1 cellular context compared by ENCODE assay signal in genomic region chr6:43052842-43053544, GRCh38.
A peak's percentile ranks its signal among the peaks of the same experiment; 100 is the strongest.
TF ChIP-seq lines count a peak whose summit lies in the region.

No MANE protein-coding gene starts in this region.

TF ChIP-seq in HepG2, 621 proteins besides CTCF, POLR2A, EP300 and RAD21 (continued from another document and continues in another):
- TF ChIP-seq AHDC1 (CRISPR knock-in tag; IDR thresholded peaks at IDR 0.05; ENCODE audit: borderline replicate concordance): peak; percentile 57
- 0 out of 2 replicates have a peak, but pooled peaks have one; percentile 10 for TF ChIP-seq ZNF572 (CRISPR knock-in tag; IDR thresholded peaks at IDR 0.05)
- no peak for TF ChIP-seq ZNF607 (CRISPR knock-in tag; IDR thresholded peaks at IDR 0.05; ENCODE audit: borderline replicate concordance)
- TF ChIP-seq ZNF746 (CRISPR knock-in tag; IDR thresholded peaks at IDR 0.05): no peak
- no peak for TF ChIP-seq NAIF1 (CRISPR knock-in tag; IDR thresholded peaks at IDR 0.05; ENCODE audit: borderline replicate concordance)
- no peak for TF ChIP-seq PRMT3 (CRISPR knock-in tag; IDR thresholded peaks at IDR 0.05; ENCODE audit: borderline replicate concordance, low read depth)
- TF ChIP-seq, protein P1, sequence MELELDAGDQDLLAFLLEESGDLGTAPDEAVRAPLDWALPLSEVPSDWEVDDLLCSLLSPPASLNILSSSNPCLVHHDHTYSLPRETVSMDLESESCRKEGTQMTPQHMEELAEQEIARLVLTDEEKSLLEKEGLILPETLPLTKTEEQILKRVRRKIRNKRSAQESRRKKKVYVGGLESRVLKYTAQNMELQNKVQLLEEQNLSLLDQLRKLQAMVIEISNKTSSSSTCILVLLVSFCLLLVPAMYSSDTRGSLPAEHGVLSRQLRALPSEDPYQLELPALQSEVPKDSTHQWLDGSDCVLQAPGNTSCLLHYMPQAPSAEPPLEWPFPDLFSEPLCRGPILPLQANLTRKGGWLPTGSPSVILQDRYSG (CRISPR knock-in tag; IDR thresholded peaks at IDR 0.05): no peak
- 0 out of 2 replicates have a peak, but pooled peaks have one; percentile 72 for TF ChIP-seq MTF2 (CRISPR knock-in tag; IDR thresholded peaks at IDR 0.05; ENCODE audit: borderline replicate concordance)
- 0 out of 2 replicates have a peak, but pooled peaks have one; percentile 7 for TF ChIP-seq ZNF850 (CRISPR knock-in tag; conservative IDR thresholded peaks at IDR 0.05)
- TF ChIP-seq TEAD3 (CRISPR knock-in tag; optimal IDR thresholded peaks at IDR 0.05; ENCODE audit: borderline replicate concordance): peak; percentile 19
- no peak for TF ChIP-seq IRX3 (CRISPR knock-in tag; IDR thresholded peaks at IDR 0.05; ENCODE audit: borderline replicate concordance, low read depth)
- TF ChIP-seq ZNF678 (CRISPR knock-in tag; IDR thresholded peaks at IDR 0.05): no peak
- no peak for TF ChIP-seq ZNF570 (CRISPR knock-in tag; IDR thresholded peaks at IDR 0.05; ENCODE audit: borderline replicate concordance)
- no peak for TF ChIP-seq RARA (CRISPR knock-in tag; IDR thresholded peaks at IDR 0.05)
- no peak for TF ChIP-seq ZNF317 (CRISPR knock-in tag; IDR thresholded peaks at IDR 0.05)
- TF ChIP-seq ISX (CRISPR knock-in tag; conservative IDR thresholded peaks at IDR 0.05): no peak
- 0 out of 2 replicates have a peak, but pooled peaks have one; percentile 62 for TF ChIP-seq ZNF569 (CRISPR knock-in tag; IDR thresholded peaks at IDR 0.05; ENCODE audit: borderline replicate concordance)
- no peak for TF ChIP-seq MBD4 (IDR thresholded peaks at IDR 0.05; ENCODE audit: borderline replicate concordance, low read length)
- TF ChIP-seq ZNF33B (CRISPR knock-in tag; IDR thresholded peaks at IDR 0.05): no peak
- no peak for TF ChIP-seq HOXD1 (CRISPR knock-in tag; IDR thresholded peaks at IDR 0.05)
- 0 out of 2 replicates have a peak, but pooled peaks have one; percentile 23 for TF ChIP-seq ZKSCAN5 (CRISPR knock-in tag; IDR thresholded peaks at IDR 0.05)
- TF ChIP-seq, protein P2, sequence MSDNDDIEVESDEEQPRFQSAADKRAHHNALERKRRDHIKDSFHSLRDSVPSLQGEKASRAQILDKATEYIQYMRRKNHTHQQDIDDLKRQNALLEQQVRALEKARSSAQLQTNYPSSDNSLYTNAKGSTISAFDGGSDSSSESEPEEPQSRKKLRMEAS (IDR thresholded peaks at IDR 0.05): peak; percentile 11; the same call in 1 of the 2 replicates
- peak; percentile 29; the same call in 1 of the 2 replicates for TF ChIP-seq TFAP4 (IDR thresholded peaks at IDR 0.05; ENCODE audit: borderline replicate concordance, low read depth)
- TF ChIP-seq THYN1 (CRISPR knock-in tag; IDR thresholded peaks at IDR 0.05; ENCODE audit: borderline replicate concordance, low read depth): no peak
- TF ChIP-seq CENPT (CRISPR knock-in tag; IDR thresholded peaks at IDR 0.05; ENCODE audit: low read depth): no peak
- no peak for TF ChIP-seq FOXJ3 (CRISPR knock-in tag; IDR thresholded peaks at IDR 0.05; ENCODE audit: borderline replicate concordance)
- no peak for TF ChIP-seq MATR3 (CRISPR knock-in tag; IDR thresholded peaks at IDR 0.05)
- no peak for TF ChIP-seq AHR (CRISPR knock-in tag; IDR thresholded peaks at IDR 0.05)
- TF ChIP-seq ZNF883 (CRISPR knock-in tag; IDR thresholded peaks at IDR 0.05; ENCODE audit: not compliant biosample characterization): peak; percentile 82
- no peak for TF ChIP-seq SMARCC2 (IDR thresholded peaks at IDR 0.05)
- TF ChIP-seq HIVEP1 (CRISPR knock-in tag; IDR thresholded peaks at IDR 0.05): no peak
- no peak for TF ChIP-seq ARID2 (CRISPR knock-in tag; IDR thresholded peaks at IDR 0.05; ENCODE audit: borderline replicate concordance)
- TF ChIP-seq ZC3H13 (CRISPR knock-in tag; IDR thresholded peaks at IDR 0.05): no peak
- no peak for TF ChIP-seq ATF1 (CRISPR knock-in tag; IDR thresholded peaks at IDR 0.05)
- no peak for TF ChIP-seq NCOA5 (CRISPR knock-in tag; IDR thresholded peaks at IDR 0.05)
- TF ChIP-seq MTA1 (CRISPR knock-in tag; IDR thresholded peaks at IDR 0.05; ENCODE audit: borderline replicate concordance): no peak
- 0 out of 2 replicates have a peak, but pooled peaks have one; percentile 53 for TF ChIP-seq ZNF253 (CRISPR knock-in tag; IDR thresholded peaks at IDR 0.05; ENCODE audit: borderline replicate concordance)
- TF ChIP-seq KLF15 (CRISPR knock-in tag; IDR thresholded peaks at IDR 0.05; ENCODE audit: borderline replicate concordance): no peak
- TF ChIP-seq KDM4B (CRISPR knock-in tag; IDR thresholded peaks at IDR 0.05): no peak
- TF ChIP-seq RORA (CRISPR knock-in tag; IDR thresholded peaks at IDR 0.05): no peak
- no peak for TF ChIP-seq ZIK1 (CRISPR knock-in tag; IDR thresholded peaks at IDR 0.05; ENCODE audit: borderline replicate concordance, low read depth)
- TF ChIP-seq ZNF44 (CRISPR knock-in tag; IDR thresholded peaks at IDR 0.05): no peak
- TF ChIP-seq, protein P3, sequence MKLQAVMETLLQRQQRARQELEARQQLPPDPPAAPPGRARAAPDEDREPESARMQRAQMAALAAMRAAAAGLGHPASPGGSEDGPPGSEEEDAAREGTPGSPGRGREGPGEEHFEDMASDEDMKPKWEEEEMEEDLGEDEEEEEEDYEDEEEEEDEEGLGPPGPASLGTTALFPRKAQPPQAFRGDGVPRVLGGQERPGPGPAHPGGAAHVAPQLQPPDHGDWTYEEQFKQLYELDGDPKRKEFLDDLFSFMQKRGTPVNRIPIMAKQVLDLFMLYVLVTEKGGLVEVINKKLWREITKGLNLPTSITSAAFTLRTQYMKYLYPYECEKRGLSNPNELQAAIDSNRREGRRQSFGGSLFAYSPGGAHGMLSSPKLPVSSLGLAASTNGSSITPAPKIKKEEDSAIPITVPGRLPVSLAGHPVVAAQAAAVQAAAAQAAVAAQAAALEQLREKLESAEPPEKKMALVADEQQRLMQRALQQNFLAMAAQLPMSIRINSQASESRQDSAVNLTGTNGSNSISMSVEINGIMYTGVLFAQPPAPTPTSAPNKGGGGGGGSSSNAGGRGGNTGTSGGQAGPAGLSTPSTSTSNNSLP (IDR thresholded peaks at IDR 0.05; ENCODE audit: low read depth, low read length): no peak
- 0 out of 2 replicates have a peak, but pooled peaks have one; percentile 30 for TF ChIP-seq ZFP90 (CRISPR knock-in tag; IDR thresholded peaks at IDR 0.05; ENCODE audit: borderline replicate concordance)
- TF ChIP-seq ZNF235 (CRISPR knock-in tag; IDR thresholded peaks at IDR 0.05; ENCODE audit: borderline replicate concordance): peak; percentile 8; the same call in 1 of the 2 replicates
- TF ChIP-seq KDM5A (IDR thresholded peaks at IDR 0.05; ENCODE audit: borderline replicate concordance, low read length): peak; percentile 16; the same call in 1 of the 2 replicates
- peak; percentile 74; the same call in 1 of the 2 replicates for TF ChIP-seq ZNF816 (CRISPR knock-in tag; IDR thresholded peaks at IDR 0.05; ENCODE audit: borderline replicate concordance)
- TF ChIP-seq, protein P4, sequence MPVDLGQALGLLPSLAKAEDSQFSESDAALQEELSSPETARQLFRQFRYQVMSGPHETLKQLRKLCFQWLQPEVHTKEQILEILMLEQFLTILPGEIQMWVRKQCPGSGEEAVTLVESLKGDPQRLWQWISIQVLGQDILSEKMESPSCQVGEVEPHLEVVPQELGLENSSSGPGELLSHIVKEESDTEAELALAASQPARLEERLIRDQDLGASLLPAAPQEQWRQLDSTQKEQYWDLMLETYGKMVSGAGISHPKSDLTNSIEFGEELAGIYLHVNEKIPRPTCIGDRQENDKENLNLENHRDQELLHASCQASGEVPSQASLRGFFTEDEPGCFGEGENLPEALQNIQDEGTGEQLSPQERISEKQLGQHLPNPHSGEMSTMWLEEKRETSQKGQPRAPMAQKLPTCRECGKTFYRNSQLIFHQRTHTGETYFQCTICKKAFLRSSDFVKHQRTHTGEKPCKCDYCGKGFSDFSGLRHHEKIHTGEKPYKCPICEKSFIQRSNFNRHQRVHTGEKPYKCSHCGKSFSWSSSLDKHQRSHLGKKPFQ (CRISPR knock-in tag; IDR thresholded peaks at IDR 0.05; ENCODE audit: insufficient replicate concordance): no peak
- TF ChIP-seq TGIF2 (CRISPR knock-in tag; IDR thresholded peaks at IDR 0.05): 0 out of 2 replicates have a peak, but pooled peaks have one; percentile 17
- no peak for TF ChIP-seq SMAD9 (CRISPR knock-in tag; IDR thresholded peaks at IDR 0.05)
- 0 out of 2 replicates have a peak, but pooled peaks have one; percentile 37 for TF ChIP-seq RFXAP (CRISPR knock-in tag; IDR thresholded peaks at IDR 0.05; ENCODE audit: borderline replicate concordance)
- no peak for TF ChIP-seq ZNF580 (CRISPR knock-in tag; IDR thresholded peaks at IDR 0.05; ENCODE audit: borderline replicate concordance, low read depth)
- TF ChIP-seq STAG1 (CRISPR knock-in tag; IDR thresholded peaks at IDR 0.05): peak; percentile 3; the same call in 1 of the 2 replicates
- no peak for TF ChIP-seq ZNF274 (CRISPR knock-in tag; IDR thresholded peaks at IDR 0.05)
- no peak for TF ChIP-seq HBP1 (CRISPR knock-in tag; IDR thresholded peaks at IDR 0.05; ENCODE audit: low read depth)
- peak; percentile 89; the same call in 1 of the 2 replicates for TF ChIP-seq ZFP82 (CRISPR knock-in tag; IDR thresholded peaks at IDR 0.05; ENCODE audit: borderline replicate concordance)
- TF ChIP-seq SP2 (CRISPR knock-in tag; IDR thresholded peaks at IDR 0.05): no peak
- TF ChIP-seq ZBTB37 (CRISPR knock-in tag; IDR thresholded peaks at IDR 0.05): 0 out of 2 replicates have a peak, but pooled peaks have one; percentile 3
